15 cellular contexts compared by ENCODE assay signal in the genomic region with DNA sequence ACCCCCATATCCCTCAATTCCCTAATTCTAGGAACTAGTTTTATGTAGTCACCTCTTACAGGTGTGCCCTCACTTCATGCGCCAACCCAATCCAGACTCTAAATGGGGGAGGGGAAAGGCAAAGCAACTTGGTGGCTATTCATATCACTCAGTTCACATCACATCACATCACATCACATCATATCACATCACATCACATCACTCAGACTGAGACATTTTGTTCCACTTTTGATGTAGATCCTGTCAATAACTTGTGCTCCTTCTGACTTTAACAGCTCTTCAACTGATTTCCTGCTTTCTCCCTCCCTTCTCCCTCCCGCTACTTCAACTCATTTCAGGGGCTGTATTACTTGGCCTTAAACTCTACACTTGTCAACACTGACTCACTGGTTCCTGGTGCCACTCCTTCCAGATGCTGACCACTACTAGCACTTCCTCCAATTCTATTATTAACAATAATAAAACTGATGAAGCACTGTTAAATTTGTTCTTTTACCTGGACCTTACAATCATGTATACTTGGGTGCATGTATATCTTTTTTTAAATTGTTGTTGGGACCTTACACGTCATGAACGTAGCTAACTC. TPM values are rescaled to one million over a fixed set of nuclear protein-coding genes. Genes with fewer than 3 reads are reported as not detected.
DNase-seq lines count a peak whose midpoint lies in the region; ATAC-seq and TF ChIP-seq lines count a peak whose summit lies in the region.
"Had no signal": no experiment of that assay in that cellular context is flagged by ENCODE, and none has a peak within 500 bp of the region (broad histone marks: within the 10 kb centered on the region; RNA-seq: fewer than 3 reads in every experiment).

No MANE protein-coding gene starts in this region.

- no peaks in the 10 kb centered on the region for H4K20me1 ChIP-seq in GM23248 (ENCODE audit: insufficient read depth)

- peaks cover 3% of the 10 kb centered on the region; the same call in 1 of the 2 replicates for H3F3A ChIP-seq in GM23248 (ENCODE audit: insufficient read depth)

- DNase-seq in GM23248 (peak; percentile 38), astrocyte of the spinal cord (ENCODE audit: low read depth, low spot score) (peak; percentile 39), glomerular visceral epithelial cell (ENCODE audit: extremely low spot score) (peak; percentile 1), upper lobe of left lung (peak in 1 of 2 donors; percentile 30), KBM-7 (no peak), HT-29 (ENCODE audit: low spot score) (no peak)
- DNase-seq: activated gamma-delta T cell; CD4-positive, CD25-positive, alpha-beta regulatory T cell; NCI-H2029 treated with DMSO at 0.1 percent for 48 hours; NCI-H69; stimulated activated naive CD4-positive, alpha-beta T cell treated with Interleukin-2 at 50 U/mL for 16 hours; uterus had no signal

- no peak overlapping the region for H3K4me3 ChIP-seq in GM23248
- no peak overlapping the region for H3K4me3 ChIP-seq in astrocyte of the spinal cord (ENCODE audit: low read depth, low read length)
- no peak overlapping the region for H3K4me3 ChIP-seq in upper lobe of left lung
- H3K4me3 ChIP-seq: uterus had no signal

- H2AFZ ChIP-seq in GM23248, result no peak overlapping the region
- H2AFZ ChIP-seq: parathyroid adenoma had no signal

- no peak for TF ChIP-seq POLR2A in upper lobe of left lung (IDR thresholded peaks at IDR 0.05)

- H3K9me2 ChIP-seq in GM23248 (ENCODE audit: insufficient read depth), result no peaks in the 10 kb centered on the region

- TF ChIP-seq CTCF in astrocyte of the spinal cord (IDR thresholded peaks at IDR 0.05; ENCODE audit: low read depth, low read length) (no peak), upper lobe of left lung (IDR thresholded peaks at IDR 0.05) (no peak)

- H3K27me3 ChIP-seq in GM23248 (replicated peaks; ENCODE audit: insufficient read depth) (no peaks in the 10 kb centered on the region), upper lobe of left lung (no peaks in the 10 kb centered on the region)
- H3K27me3 ChIP-seq: uterus had no signal

- TF ChIP-seq EP300 in upper lobe of left lung (IDR thresholded peaks at IDR 0.05), result peak in 3 of 4 donors; percentile 30 to 93 (median 37)

- H3K36me3 ChIP-seq in GM23248 (ENCODE audit: low read depth) (no peaks in the 10 kb centered on the region), upper lobe of left lung (no peaks in the 10 kb centered on the region)
- H3K36me3 ChIP-seq: uterus had no signal

- no peak overlapping the region for H3K9ac ChIP-seq in GM23248
- H3K9ac ChIP-seq: parathyroid adenoma had no signal

- H3K27ac ChIP-seq in GM23248 (no peak overlapping the region), upper lobe of left lung (peak overlapping the region in 3 of 4 donors; percentile 68 to 75 (median 73))
- H3K27ac ChIP-seq: parathyroid adenoma, uterus had no signal

- H3K9me3 ChIP-seq in GM23248 (ENCODE audit: low read depth), result no peaks in the 10 kb centered on the region
- no peaks in the 10 kb centered on the region for H3K9me3 ChIP-seq in upper lobe of left lung
- H3K9me3 ChIP-seq: uterus had no signal

- 66 to 80% methylated on average over 4 of the region's 4 CpGs for WGBS in GM23248 (ENCODE audit: low coverage in 1 of 2, low lambda C conversion rate in 2 of 2, missing lambda C conversion rate in 2 of 2), 2 experiments
- 61% methylated on average over 4 of the region's 4 CpGs for WGBS in upper lobe of left lung, 2 donors

- no peaks in the 10 kb centered on the region for H3K79me2 ChIP-seq in GM23248 (ENCODE audit: insufficient read depth)
- H3K79me2 ChIP-seq: parathyroid adenoma had no signal

- ATAC-seq in upper lobe of left lung (ENCODE audit: low FRiP score in 2 of 2), result peak in 1 of 2 donors; percentile 77
- ATAC-seq in HG02571 (IDR thresholded peaks at IDR 0.05; ENCODE audit: unreplicated experiment), result no peak
- ATAC-seq: Panc1 had no signal

- no peak overlapping the region for H3K4me2 ChIP-seq in GM23248 (ENCODE audit: unreplicated experiment)

- H3K4me1 ChIP-seq in GM23248 (ENCODE audit: insufficient read depth) (peaks cover 11% of the 10 kb centered on the region; the same call in 1 of the 2 replicates), upper lobe of left lung (no peaks in the 10 kb centered on the region)
- H3K4me1 ChIP-seq: parathyroid adenoma, uterus had no signal

- in situ Hi-C loops in GM23248 (cut with MboI) (no loop called here), astrocyte of the spinal cord (cut with HindIII; ENCODE audit: low sequenced_read_pairs) (no loop called here), KBM-7 (cut with MboI; ENCODE audit: low pct_unique_long_range_greater_than_20kb, low sequenced_read_pairs) (no loop called here)

RNA-seq across cellular contexts. Expression of a gene that starts 29.1 kb away (rescaled TPM):
- total RNA-seq in GM23248 (2014; rRNA removed; shearing (Covaris generic)), result 118 and 136 TPM in 2 replicates
- 137 and 139 TPM in 2 replicates for polyA plus RNA-seq in GM23248 (2016; fragmentation: Nextera tagmentation; extraction: Ambion mirVana)
- total RNA-seq in upper lobe of left lung, result 100 to 1,000 TPM in 5 of 6 donors, 10 to 100 TPM in 1; 56.6 to 199 (median 157) TPM
- total RNA-seq in HT-29 (2014; rRNA removed; shearing (Covaris generic)), result 19.6 and 30.3 TPM in 2 replicates

Comparison
In these comparisons a context has a peak if more than half of its experiments do, and no peak if none do; other contexts are left out.
1. DNase-seq: peak in GM23248 (single experiment), astrocyte of the spinal cord (single experiment) and glomerular visceral epithelial cell (single experiment); none in KBM-7 (single experiment) and HT-29 (single experiment).